Comparison of ENCODE assay signal across 9 cellular contexts in genomic region chr11:66478823-66479740, GRCh38. TPM values are rescaled to one million over a fixed set of nuclear protein-coding genes. Genes with fewer than 3 reads are reported as not detected.
A peak's percentile ranks its signal among the peaks of the same experiment; 100 is the strongest.
DNase-seq lines count a peak whose midpoint lies in the region; ATAC-seq and TF ChIP-seq lines count a peak whose summit lies in the region.
"Had no signal": no experiment of that assay in that cellular context is flagged by ENCODE, and none has a peak within 500 bp of the region (broad histone marks: within the 10 kb centered on the region; RNA-seq: fewer than 3 reads in every experiment).

No MANE protein-coding gene starts in this region.

- H3K9me3 ChIP-seq in Karpas-422 (ENCODE audit: low read length) (no peaks in the 10 kb centered on the region), esophagus muscularis mucosa (no peaks in the 10 kb centered on the region)
- no peaks in the 10 kb centered on the region for H3K9me3 ChIP-seq in naive thymus-derived CD4-positive, alpha-beta T cell (ENCODE audit: control insufficient read depth in 2 of 3, low read length in 3 of 3)

- no peaks in the 10 kb centered on the region for H3K27me3 Mint-ChIP-seq in naive thymus-derived CD4-positive, alpha-beta T cell

- peak overlapping the region; percentile 30; the same call in 1 of the 2 replicates for H3K27ac ChIP-seq in Karpas-422 (ENCODE audit: low read length)
- peak overlapping the region; percentile 90 to 94 (median 94) for H3K27ac ChIP-seq in esophagus muscularis mucosa (replicated peaks in 1 of 4)
- peak overlapping the region; percentile 90 for H3K27ac ChIP-seq in naive thymus-derived CD4-positive, alpha-beta T cell (ENCODE audit: low read depth, low read length)

- CTCF ChIA-PET in naive thymus-derived CD4-positive, alpha-beta T cell (lab: Charles Lee), result interaction anchor here (1.0 to 2.6 kb wide), 5 partner anchors 10 to 93 kb away, joined by 3 to 12 read pairs (median 5); partner anchors contain the start of genes MRPL11 and PELI3

- TF ChIP-seq CTCF in esophagus muscularis mucosa (IDR thresholded peaks at IDR 0.05), result peak; percentile 60 to 74 (median 69)

- H3K27me3 ChIP-seq in Karpas-422 (ENCODE audit: low read length), result no peaks in the 10 kb centered on the region
- H3K27me3 ChIP-seq in esophagus muscularis mucosa, result no peaks in the 10 kb centered on the region
- H3K27me3 ChIP-seq in naive thymus-derived CD4-positive, alpha-beta T cell (ENCODE audit: control insufficient read depth in 2 of 2, insufficient read depth in 2 of 2, low read length in 2 of 2), result no peaks in the 10 kb centered on the region

- H3K9me3 Mint-ChIP-seq in naive thymus-derived CD4-positive, alpha-beta T cell, result no peaks in the 10 kb centered on the region

- H3K36me3 Mint-ChIP-seq in naive thymus-derived CD4-positive, alpha-beta T cell, result peaks cover 0 to 11% (median 0%) of the 10 kb centered on the region in 5 donors

- peaks cover 9 to 37% (median 17%) of the 10 kb centered on the region in 7 donors for H3K4me1 Mint-ChIP-seq in naive thymus-derived CD4-positive, alpha-beta T cell

- POLR2A ChIA-PET in naive thymus-derived CD4-positive, alpha-beta T cell (lab: Charles Lee), result interaction anchor here (1.4 to 4.3 kb wide), 3 partner anchors 11 to 137 kb away, joined by 3 to 42 read pairs (median 6); partner anchors contain the start of genes PELI3 and RBM14

- intact Hi-C loops in esophagus muscularis mucosa (cut with DNase I), result no loop called here
- intact Hi-C loops in naive thymus-derived CD4-positive, alpha-beta T cell (cut with micrococcal nuclease), result loop anchor here in 1 of 2 donors (1.0 kb wide), 1 partner anchor 199 kb away; no protein-coding TSS in a partner anchor

- H3K4me1 ChIP-seq in Karpas-422 (ENCODE audit: low read length) (peaks cover 28% of the 10 kb centered on the region), esophagus muscularis mucosa (peaks cover 8 to 27% (median 22%) of the 10 kb centered on the region in 4 donors)
- peaks cover 9 to 14% of the 10 kb centered on the region in 2 donors for H3K4me1 ChIP-seq in naive thymus-derived CD4-positive, alpha-beta T cell (ENCODE audit: control insufficient read depth in 2 of 2, insufficient read depth in 2 of 2, low read length in 2 of 2)

- no peaks in the 10 kb centered on the region for H3K36me3 ChIP-seq in Karpas-422 (ENCODE audit: insufficient read depth, low read length)
- H3K36me3 ChIP-seq in esophagus muscularis mucosa, result peaks cover 6 to 41% (median 29%) of the 10 kb centered on the region in 4 donors
- H3K36me3 ChIP-seq in naive thymus-derived CD4-positive, alpha-beta T cell (ENCODE audit: control insufficient read depth in 2 of 3, insufficient read depth in 3 of 3, low read length in 3 of 3), result peaks cover 0 to 4% (median 0%) of the 10 kb centered on the region in 3 experiments

- no peak for TF ChIP-seq POLR2A in esophagus muscularis mucosa (IDR thresholded peaks at IDR 0.05; ENCODE audit: low read depth)

- H3K9ac ChIP-seq in Karpas-422 (ENCODE audit: low read length), result peak overlapping the region; percentile 81

- peaks cover 28% of the 10 kb centered on the region for H3K79me2 ChIP-seq in Karpas-422 (ENCODE audit: low read length)

- peak overlapping the region; percentile 86 to 92 (median 90) for H3K4me3 Mint-ChIP-seq in naive thymus-derived CD4-positive, alpha-beta T cell

- H3K27ac Mint-ChIP-seq in naive thymus-derived CD4-positive, alpha-beta T cell, result peak overlapping the region; percentile 75 to 91 (median 88)

- TF ChIP-seq EP300 in esophagus muscularis mucosa (IDR thresholded peaks at IDR 0.05), result no peak

- H4K20me1 ChIP-seq in Karpas-422 (ENCODE audit: insufficient read depth, low read depth, low read length), result peaks cover 3% of the 10 kb centered on the region; the same call in 1 of the 2 replicates

- peak overlapping the region; percentile 88 for H3K4me3 ChIP-seq in Karpas-422 (ENCODE audit: low read length)
- peak overlapping the region; percentile 67 to 82 (median 74) for H3K4me3 ChIP-seq in esophagus muscularis mucosa
- peak overlapping the region; percentile 86 for H3K4me3 ChIP-seq in naive thymus-derived CD4-positive, alpha-beta T cell (ENCODE audit: low read length)

- no peaks in the 10 kb centered on the region for H3K9me2 ChIP-seq in Karpas-422 (replicated peaks; ENCODE audit: insufficient read depth, low read length)

- 0 out of 2 replicates have a peak overlapping the region, but pooled peaks have one; percentile 22 for H2AFZ ChIP-seq in Karpas-422 (ENCODE audit: low read length)

- DNase-seq in DMS153 treated with DMSO at 0.1 percent for 48 hours (lab: John Stamatoyannopoulos, UW; ENCODE audit: unreplicated experiment) (peak; percentile 27), DMS153 (lab: John Stamatoyannopoulos, UW) (no peak), Karpas-422 (peak; percentile 77), esophagus muscularis mucosa (ENCODE audit: extremely low spot score) (no peak), NCI-H510A (lab: John Stamatoyannopoulos, UW) (no peak)
- peak; percentile 29 for DNase-seq in activated CD4-positive, alpha-beta T cell treated with anti-CD3 and anti-CD28 coated beads, Interleukin-2, amount 50 U/mL, for 1 hour
- DNase-seq in naive thymus-derived CD4-positive, alpha-beta T cell, result peak in 3 of 9 donors; percentile 18 to 35 (median 21)

- WGBS in esophagus muscularis mucosa, result 15% methylated on average over 14 of the region's 22 CpGs

- no peak for ATAC-seq in naive thymus-derived CD4-positive, alpha-beta T cell
- no peak for ATAC-seq in HG02623 (IDR thresholded peaks at IDR 0.05; ENCODE audit: unreplicated experiment)

- H3K4me2 ChIP-seq in Karpas-422 (ENCODE audit: low read depth, low read length, poor library complexity, severe bottlenecking), result peak overlapping the region; percentile 84

RNA-seq across cellular contexts. Expression of gene DPP3, which starts 1.2 kb away (rescaled TPM):
- total RNA-seq in Karpas-422 (2014; rRNA removed; shearing (Covaris generic); ENCODE audit: low replicate concordance), result 77.9 and 91.5 TPM in 2 replicates
- total RNA-seq in esophagus muscularis mucosa, result 10 to 100 TPM; 17.8 to 33.3 (median 20.2) TPM
- 10 to 100 TPM; 15.8 to 75.7 (median 19.4) TPM for total RNA-seq in naive thymus-derived CD4-positive, alpha-beta T cell
- 10 to 100 TPM; 18.6 to 22.2 TPM for polyA plus RNA-seq in naive thymus-derived CD4-positive, alpha-beta T cell

RNA-seq across cellular contexts. Expression of gene PELI3, which starts 12.4 kb away (rescaled TPM):
- 5.6 and 6.7 TPM in 2 replicates for total RNA-seq in Karpas-422 (2014; rRNA removed; shearing (Covaris generic); ENCODE audit: low replicate concordance)
- 10 to 100 TPM; 28.7 to 50.4 (median 37.7) TPM for total RNA-seq in esophagus muscularis mucosa
- total RNA-seq in naive thymus-derived CD4-positive, alpha-beta T cell, result 10 to 100 TPM; 10.6 to 27.3 (median 18.6) TPM
- polyA plus RNA-seq in naive thymus-derived CD4-positive, alpha-beta T cell, result 1 to 10 TPM; 5.2 to 8.4 TPM

RNA-seq across cellular contexts. Expression of gene BBS1, which starts 31.4 kb away (rescaled TPM):
- 9.1 and 37.3 TPM in 2 replicates for total RNA-seq in Karpas-422 (2014; rRNA removed; shearing (Covaris generic); ENCODE audit: low replicate concordance)
- 10 to 100 TPM; 68.1 to 78.5 (median 73.1) TPM for total RNA-seq in esophagus muscularis mucosa
- 10 to 100 TPM; 16.9 to 38.2 (median 23.6) TPM for total RNA-seq in naive thymus-derived CD4-positive, alpha-beta T cell
- 10 to 100 TPM in 1 of 2 donors, 1 to 10 TPM in 1; 9.6 to 13.9 TPM for polyA plus RNA-seq in naive thymus-derived CD4-positive, alpha-beta T cell

RNA-seq across cellular contexts. Expression of gene MRPL11, which starts 40.4 kb away (rescaled TPM):
- total RNA-seq in Karpas-422 (2014; rRNA removed; shearing (Covaris generic); ENCODE audit: low replicate concordance), result 69.6 and 80.4 TPM in 2 replicates
- 10 to 100 TPM; 46.1 to 51.5 (median 48.7) TPM for total RNA-seq in esophagus muscularis mucosa
- 10 to 100 TPM; 23.5 to 64.1 (median 24.0) TPM for total RNA-seq in naive thymus-derived CD4-positive, alpha-beta T cell
- polyA plus RNA-seq in naive thymus-derived CD4-positive, alpha-beta T cell, result 10 to 100 TPM; 83.2 to 89.3 TPM

RNA-seq across cellular contexts. Expression of gene NPAS4, which starts 58.2 kb away (rescaled TPM):
- not detected in 2 replicates for total RNA-seq in Karpas-422 (2014; rRNA removed; shearing (Covaris generic); ENCODE audit: low replicate concordance)
- total RNA-seq in esophagus muscularis mucosa, result 1 to 10 TPM; 1.2 to 2.9 (median 1.5) TPM
- under 1 TPM in 1 of 5 experiments, not detected in 4; 0.53 TPM for total RNA-seq in naive thymus-derived CD4-positive, alpha-beta T cell
- polyA plus RNA-seq in naive thymus-derived CD4-positive, alpha-beta T cell, result not detected
- total RNA-seq: glomerular endothelial cell had no signal

Comparison
In these comparisons a context has a peak if more than half of its experiments do, and no peak if none do; other contexts are left out.
1. DNase-seq: peak in DMS153 treated with DMSO at 0.1 percent for 48 hours (single experiment), Karpas-422 (single experiment) and activated CD4-positive, alpha-beta T cell treated with anti-CD3 and anti-CD28 coated beads, Interleukin-2, amount 50 U/mL, for 1 hour (single experiment); none in DMS153 (single experiment), esophagus muscularis mucosa (single experiment) and NCI-H510A (single experiment).
2. H3K27ac ChIP-seq: peak in every context shown above with its lines; median percentile 94 in esophagus muscularis mucosa; 90 in naive thymus-derived CD4-positive, alpha-beta T cell; 30 in Karpas-422.
3. Peak in every context shown above with its lines, with median percentiles within 50 percentile points of each other: H3K4me3 ChIP-seq.